Comparison of ENCODE assay signal across 8 cellular contexts in the genomic region with DNA sequence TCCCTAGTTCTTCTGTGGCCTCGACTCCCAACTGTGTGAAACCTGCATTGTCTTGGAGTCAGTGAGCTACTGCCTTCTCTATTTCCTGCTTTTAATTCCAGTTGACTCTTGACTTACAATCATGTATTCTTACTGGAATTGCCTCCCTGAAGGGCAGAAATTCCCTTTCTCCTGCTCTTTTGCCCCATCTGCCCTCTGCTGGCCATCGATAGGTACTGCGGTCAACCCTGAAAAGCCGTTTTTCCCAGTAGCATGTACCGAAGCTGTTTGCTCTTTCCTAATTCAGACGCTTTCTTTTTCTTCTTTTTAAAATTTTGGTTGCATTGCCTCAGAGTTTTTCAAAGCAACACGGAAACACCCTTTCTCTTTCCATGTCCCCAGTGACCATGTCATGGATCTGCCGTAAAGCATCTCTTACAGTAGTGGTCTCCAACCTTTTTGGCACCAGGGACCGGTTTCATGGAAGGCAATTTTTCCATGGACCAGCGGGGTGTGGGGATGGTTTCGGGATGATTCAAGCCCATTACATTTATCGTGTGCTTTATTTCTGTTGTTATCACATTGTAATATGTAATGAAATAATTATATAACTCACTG.
DNase-seq lines count a peak whose midpoint lies in the region; ATAC-seq and TF ChIP-seq lines count a peak whose summit lies in the region.

No MANE protein-coding gene starts in this region.

- DNase-seq in D341Med (ENCODE audit: low spot score) (peak; percentile 75), HL-60 (ENCODE audit: low read depth in 1 of 2, low spot score in 1 of 2) (peak in 1 of 2 experiments; percentile 35), RKO (ENCODE audit: low spot score) (peak; percentile 46), adrenal gland (peak; percentile 38 to 80 (median 62)), left ventricle myocardium inferior (no peak), retinal pigment epithelial cell (ENCODE audit: low read depth) (no peak)

- H3K27me3 ChIP-seq in HL-60 (ENCODE audit: insufficient read depth, poor library complexity, severe bottlenecking) (no peaks in the 10 kb centered on the region), adrenal gland (no peaks in the 10 kb centered on the region), left ventricle myocardium inferior (ENCODE audit: low read depth) (no peaks in the 10 kb centered on the region)

- 27 to 34% (median 28%) methylated on average over 12 of the region's 12 CpGs for WGBS in adrenal gland, 4 donors

- H3K9me3 ChIP-seq in adrenal gland (replicated peaks in 1 of 3) (no peaks in the 10 kb centered on the region), left ventricle myocardium inferior (replicated peaks) (no peaks in the 10 kb centered on the region)

- H3K4me1 ChIP-seq in adrenal gland (replicated peaks in 1 of 2) (no peaks in the 10 kb centered on the region), left ventricle myocardium inferior (peaks cover 4% of the 10 kb centered on the region)

- H3K36me3 ChIP-seq in adrenal gland (replicated peaks in 1 of 2): no peaks in the 10 kb centered on the region
- no peaks in the 10 kb centered on the region for H3K36me3 ChIP-seq in left ventricle myocardium inferior

- no peak overlapping the region for H3K4me3 ChIP-seq in HL-60 (replicated peaks; ENCODE audit: insufficient read depth, low read length)
- H3K4me3 ChIP-seq in adrenal gland: peak overlapping the region in 1 of 4 donors; percentile 25
- peak overlapping the region; percentile 55 for H3K4me3 ChIP-seq in left ventricle myocardium inferior
- H3K4me3 ChIP-seq in retinal pigment epithelial cell (ENCODE audit: low read length): no peak overlapping the region

- intact Hi-C loops in adrenal gland (cut with DNase I) (loop anchor here (5.0 kb wide), 1 partner anchor 145 kb away; no protein-coding TSS in a partner anchor), left ventricle myocardium inferior (cut with micrococcal nuclease) (loop anchor here (5.0 kb wide), 1 partner anchor 145 kb away; no protein-coding TSS in a partner anchor)

- no peak overlapping the region for H3K27ac ChIP-seq in HL-60 (replicated peaks)
- H3K27ac ChIP-seq in adrenal gland: no peak overlapping the region
- H3K27ac ChIP-seq in left ventricle myocardium inferior (replicated peaks): no peak overlapping the region

- ATAC-seq in HG03045 (IDR thresholded peaks at IDR 0.05; ENCODE audit: unreplicated experiment) (no peak), HG03378 (IDR thresholded peaks at IDR 0.05; ENCODE audit: unreplicated experiment) (no peak)

- TF ChIP-seq CTCF in HL-60 (IDR thresholded peaks at IDR 0.05; ENCODE audit: insufficient read depth, low read length) (peak; percentile 80), adrenal gland (IDR thresholded peaks at IDR 0.05) (peak; percentile 92 to 98 (median 95)), left ventricle myocardium inferior (IDR thresholded peaks at IDR 0.05; ENCODE audit: borderline replicate concordance) (peak; percentile 98), retinal pigment epithelial cell (conservative IDR thresholded peaks at IDR 0.05; ENCODE audit: low read depth, low read length) (peak; percentile 98)

- no peak for TF ChIP-seq POLR2A in adrenal gland (IDR thresholded peaks at IDR 0.05)

Comparison
In these comparisons a context has a peak if more than half of its experiments do, and no peak if none do; other contexts are left out.
1. DNase-seq: peak in D341Med (single experiment), RKO (single experiment) and adrenal gland (7 of 7); none in left ventricle myocardium inferior (single experiment) and retinal pigment epithelial cell (single experiment).
2. Peak in every context shown above with its lines, with median percentiles within 50 percentile points of each other: CTCF ChIP-seq.